8 cellular contexts compared by ENCODE assay signal in genomic region chr17:2303278-2304188, GRCh38. TPM values are rescaled to one million over a fixed set of nuclear protein-coding genes. Genes with fewer than 3 reads are reported as not detected.
DNase-seq lines count a peak whose midpoint lies in the region; ATAC-seq and TF ChIP-seq lines count a peak whose summit lies in the region.

SMG6 (minus strand) TSS chr17:2303785; CDS start chr17:2303720, 65 bp downstream.
SRR (plus strand) TSS chr17:2303950; CDS start chr17:2315561, 11,611 bp downstream.

- peak within 1 kb of the TSS; percentile 93 for H3K4me3 Mint-ChIP-seq in T-helper 2 cell treated with Interferon-gamma antibody and Interleukin-4, amounts not matched to agents 5 μg/mL and 100 μg/mL, for 36 hours

- no peak for TF ChIP-seq CTCF in ascending aorta (IDR thresholded peaks at IDR 0.05)
- no peak for TF ChIP-seq CTCF in uterus (IDR thresholded peaks at IDR 0.05)

- H3K27me3 Mint-ChIP-seq in T-helper 2 cell treated with Interferon-gamma antibody and Interleukin-4, amounts not matched to agents 5 μg/mL and 100 μg/mL, for 36 hours (ENCODE audit: low read depth) = no peaks in the 10 kb centered on the region

- H3K4me3 ChIP-seq in ascending aorta = peak within 1 kb of the TSS; percentile 83 to 99
- H3K4me3 ChIP-seq in right cardiac atrium (ENCODE audit: low read length) = peak within 1 kb of the TSS; percentile 93
- peak within 1 kb of the TSS; percentile 81 to 88 for H3K4me3 ChIP-seq in uterus

- intact Hi-C loops in ascending aorta (cut with DNase I) (loop anchor here (5.0 kb wide), 2 partner anchors 34 to 89 kb away; partner anchors contain the start of genes SGSM2 and TSR1), right cardiac atrium (cut with DNase I) (no loop called here), uterus (cut with DNase I; ENCODE audit: low total_unique reads) (no loop called here)

- DNase-seq in NCI-H1417 treated with DMSO at 0.1 percent for 48 hours (lab: John Stamatoyannopoulos, UW) (peak; percentile 55), ascending aorta (ENCODE audit: low spot score in 2 of 2) (peak; percentile 53 to 95), right cardiac atrium (peak; percentile 93 to 97 (median 97)), putamen (ENCODE audit: low spot score) (peak; percentile 91), uterus (peak; percentile 89 to 92)
- DNase-seq in T-helper 2 cell treated with Interferon-gamma antibody and Interleukin-4, amounts not matched to agents 5 μg/mL and 100 μg/mL, for 36 hours (ENCODE audit: low spot score) = peak; percentile 88

- H3K27ac ChIP-seq in ascending aorta = peak within 1 kb of the TSS; percentile 84 to 87
- H3K27ac ChIP-seq in right cardiac atrium (ENCODE audit: low read length) = peak within 1 kb of the TSS; percentile 83
- peak within 1 kb of the TSS; percentile 91 to 94 for H3K27ac ChIP-seq in uterus

- ATAC-seq in GM18499 (IDR thresholded peaks at IDR 0.05; ENCODE audit: insufficient read depth, unreplicated experiment) (peak; percentile 44), HG02798 (IDR thresholded peaks at IDR 0.05; ENCODE audit: poor library complexity, unreplicated experiment) (peak; percentile 87), right cardiac atrium (peak; percentile 98)

- H3K27ac Mint-ChIP-seq in T-helper 2 cell treated with Interferon-gamma antibody and Interleukin-4, amounts not matched to agents 5 μg/mL and 100 μg/mL, for 36 hours = peak within 1 kb of the TSS; percentile 85

- peaks cover 32% of the 10 kb centered on the region for H3K4me1 Mint-ChIP-seq in T-helper 2 cell treated with Interferon-gamma antibody and Interleukin-4, amounts not matched to agents 5 μg/mL and 100 μg/mL, for 36 hours (ENCODE audit: low read depth)

- WGBS in right cardiac atrium = under 1% methylated on average over 100 of the region's 100 CpGs

- TF ChIP-seq POLR2A in uterus (IDR thresholded peaks at IDR 0.05) = peak in 1 of 2 donors; percentile 76

- peaks cover 10 to 18% of the 10 kb centered on the region in 2 donors for H3K36me3 ChIP-seq in ascending aorta
- H3K36me3 ChIP-seq in uterus = no peaks in the 10 kb centered on the region

- H3K36me3 Mint-ChIP-seq in T-helper 2 cell treated with Interferon-gamma antibody and Interleukin-4, amounts not matched to agents 5 μg/mL and 100 μg/mL, for 36 hours (ENCODE audit: low read depth) = peaks cover 27% of the 10 kb centered on the region

- H3K4me1 ChIP-seq in ascending aorta (peaks cover 0 to 18% of the 10 kb centered on the region in 2 donors), right cardiac atrium (ENCODE audit: control insufficient read depth, insufficient read depth, low read length) (peaks cover 2% of the 10 kb centered on the region), uterus (peaks cover 0 to 10% of the 10 kb centered on the region in 2 donors)

- H3K9me3 ChIP-seq in ascending aorta (no peaks in the 10 kb centered on the region), right cardiac atrium (ENCODE audit: control insufficient read depth, low read length) (no peaks in the 10 kb centered on the region), uterus (no peaks in the 10 kb centered on the region)

- H3K9me3 Mint-ChIP-seq in T-helper 2 cell treated with Interferon-gamma antibody and Interleukin-4, amounts not matched to agents 5 μg/mL and 100 μg/mL, for 36 hours = no peaks in the 10 kb centered on the region

- H3K27me3 ChIP-seq in ascending aorta (no peaks in the 10 kb centered on the region), right cardiac atrium (ENCODE audit: control insufficient read depth, insufficient read depth) (no peaks in the 10 kb centered on the region), uterus (no peaks in the 10 kb centered on the region)

RNA-seq across cellular contexts. Expression of gene SMG6, which starts in this region (rescaled TPM):
- total RNA-seq in ascending aorta = 50.8 TPM
- total RNA-seq in right cardiac atrium = 10 to 100 TPM; 22.9 to 36.0 (median 30.6) TPM
- 18.7 TPM for polyA plus RNA-seq in right cardiac atrium
- 10 to 100 TPM; 13.3 to 74.9 (median 41.6) TPM for total RNA-seq in uterus

RNA-seq across cellular contexts. Expression of gene SRR, which starts in this region (rescaled TPM):
- total RNA-seq in ascending aorta = not detected
- 10 to 100 TPM; 11.1 to 12.5 (median 11.8) TPM for total RNA-seq in right cardiac atrium
- polyA plus RNA-seq in right cardiac atrium = 5.2 TPM
- 10 to 100 TPM in 2 of 4 donors, 1 to 10 TPM in 2; 5.6 to 29.2 (median 13.4) TPM for total RNA-seq in uterus

Comparison
In these comparisons a context has a peak if more than half of its experiments do, and no peak if none do; other contexts are left out.
1. Peak in every context shown above with its lines: DNase-seq, ATAC-seq, H3K4me3 ChIP-seq and H3K27ac ChIP-seq.
2. ATAC-seq: peak in every context shown above with its lines; median percentile 98 in right cardiac atrium; 87 in HG02798; 44 in GM18499.